ENCODE assay signal across 1 cellular context in the genomic region with DNA sequence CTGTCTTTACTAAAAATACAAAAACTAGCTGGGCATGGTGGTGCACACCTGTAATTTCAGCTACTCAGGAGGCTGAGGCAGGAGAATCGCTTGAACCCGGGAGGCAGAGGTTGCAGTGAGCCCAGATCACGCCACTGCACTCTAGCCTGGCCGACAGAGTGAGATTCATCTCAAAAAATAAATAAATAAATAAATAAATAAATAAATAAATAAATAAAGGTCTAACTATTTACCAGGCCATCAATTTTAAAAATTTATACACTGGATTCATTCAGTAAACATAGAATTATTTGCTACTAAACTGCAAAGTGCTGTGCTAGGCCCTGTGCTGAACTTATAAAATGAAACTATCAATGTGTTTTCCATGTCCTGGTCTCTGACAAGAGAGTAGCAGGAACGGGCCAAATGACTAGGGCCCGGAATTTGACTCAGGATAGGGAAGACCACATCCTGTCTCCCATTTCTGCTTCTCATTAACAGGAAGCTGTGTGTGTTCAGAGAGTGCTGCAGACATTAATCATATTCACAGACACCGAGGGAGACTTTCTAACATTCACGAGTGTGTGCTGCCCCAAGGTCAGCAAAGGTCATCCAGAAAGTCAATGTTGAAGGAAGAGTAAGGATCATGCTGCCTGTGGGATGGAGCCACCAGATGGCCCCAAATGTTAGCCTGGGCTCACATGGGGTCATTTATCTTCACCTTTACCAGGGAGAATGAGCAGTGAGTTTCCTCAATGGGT.
TF ChIP-seq lines count a peak whose summit lies in the region.

No MANE protein-coding gene starts in this region.

TF ChIP-seq in H1, 55 proteins besides CTCF, POLR2A, EP300 and RAD21:
- TF ChIP-seq CREB1 (IDR thresholded peaks at IDR 0.05) (no peak), NANOG (IDR thresholded peaks at IDR 0.05; ENCODE audit: insufficient read depth, low read depth, low read length, poor library complexity, severe bottlenecking) (no peak), PHF8 (conservative IDR thresholded peaks at IDR 0.05; ENCODE audit: low read depth, low read length) (no peak), CHD2 (IDR thresholded peaks at IDR 0.05; ENCODE audit: low read length) (no peak), GABPA (IDR thresholded peaks at IDR 0.05; ENCODE audit: borderline replicate concordance, insufficient read depth, low read length) (no peak), MAFK (IDR thresholded peaks at IDR 0.05; ENCODE audit: low read depth, low read length) (no peak)
